ENCODE assay signal across 10 cellular contexts in the genomic region with DNA sequence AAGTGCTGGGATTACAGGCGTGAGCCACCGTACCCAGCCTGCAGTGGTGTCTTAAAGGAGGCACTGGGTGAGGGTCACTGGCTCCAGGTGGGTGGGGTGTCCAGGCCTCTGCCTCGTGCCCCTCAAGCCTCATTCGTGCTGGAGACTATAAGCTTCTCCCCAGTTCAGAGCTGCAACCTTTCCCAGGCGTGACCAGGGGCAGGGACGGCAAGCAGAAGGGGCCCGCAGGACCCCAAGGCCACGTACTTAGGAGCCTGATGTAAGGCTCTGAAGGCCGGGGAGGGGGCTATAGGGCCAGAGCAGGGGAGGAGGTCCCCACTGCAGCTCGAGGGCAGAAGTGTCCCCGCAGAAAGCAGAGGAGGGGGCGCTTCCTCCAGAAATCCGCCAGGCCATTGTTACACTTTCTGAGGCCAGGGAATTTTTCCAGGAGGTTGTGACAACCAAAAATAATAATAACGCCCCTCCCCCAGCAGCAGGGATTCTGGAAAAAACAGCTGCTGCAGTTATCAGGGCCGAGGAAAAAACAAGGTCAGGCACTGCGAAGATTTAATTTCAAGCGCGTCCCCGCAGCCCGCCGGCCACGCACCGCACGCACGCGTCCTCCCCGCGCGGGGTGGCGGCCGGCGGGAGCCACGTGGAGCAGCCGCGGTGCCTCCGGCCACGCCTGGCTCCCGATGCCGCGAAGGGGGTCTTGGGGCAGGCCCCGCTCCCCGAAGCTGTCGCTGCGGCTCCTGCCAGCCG. TPM values are rescaled to one million over a fixed set of nuclear protein-coding genes. Genes with fewer than 3 reads are reported as not detected.
A peak's percentile ranks its signal among the peaks of the same experiment; 100 is the strongest.
DNase-seq lines count a peak whose midpoint lies in the region; ATAC-seq and TF ChIP-seq lines count a peak whose summit lies in the region.
"Had no signal": no experiment of that assay in that cellular context is flagged by ENCODE, and none has a peak within 500 bp of the region (broad histone marks: within the 10 kb centered on the region; RNA-seq: fewer than 3 reads in every experiment).

No MANE protein-coding gene starts in this region.

- H3K27me3 ChIP-seq in liver (ENCODE audit: control insufficient read depth in 4 of 4, insufficient read depth in 4 of 4, low read length in 3 of 4), result no peaks in the 10 kb centered on the region
- no peaks in the 10 kb centered on the region for H3K27me3 ChIP-seq in stomach smooth muscle (ENCODE audit: control insufficient read depth in 1 of 2, insufficient read depth in 2 of 2, low read length in 2 of 2)

- 26% methylated on average over 45 of the region's 45 CpGs for WGBS in liver

- H3K4me3 ChIP-seq in coronary artery, result peak overlapping the region; percentile 89
- H3K4me3 ChIP-seq in liver (ENCODE audit: low read depth in 1 of 3, low read length in 3 of 3), result peak overlapping the region in 1 of 3 donors; percentile 87
- peak overlapping the region; percentile 89 to 94 for H3K4me3 ChIP-seq in stomach smooth muscle (ENCODE audit: low read length in 2 of 2)

- H3K27ac ChIP-seq in coronary artery (peak overlapping the region; percentile 85 to 99), liver (ENCODE audit: low read depth in 1 of 2, low read length in 2 of 2) (peak overlapping the region; percentile 95 to 98), stomach smooth muscle (ENCODE audit: low read length) (peak overlapping the region; percentile 96)

- peaks cover 24 to 56% (median 42%) of the 10 kb centered on the region in 4 donors for H3K4me1 ChIP-seq in liver (ENCODE audit: control insufficient read depth in 4 of 4, insufficient read depth in 4 of 4, low read length in 3 of 4)
- peaks cover 60% of the 10 kb centered on the region for H3K4me1 ChIP-seq in stomach smooth muscle (ENCODE audit: control insufficient read depth, insufficient read depth, low read length)

- H3K9me3 ChIP-seq in liver (ENCODE audit: control insufficient read depth in 4 of 4, low read length in 3 of 4) (no peaks in the 10 kb centered on the region), stomach smooth muscle (ENCODE audit: control insufficient read depth in 2 of 2, low read length in 2 of 2) (no peaks in the 10 kb centered on the region)

- TF ChIP-seq CTCF in coronary artery (IDR thresholded peaks at IDR 0.05) (no peak), liver (IDR thresholded peaks at IDR 0.05; ENCODE audit: low read depth, low read length, missing input control) (no peak)

- ATAC-seq in GM19351 (IDR thresholded peaks at IDR 0.05; ENCODE audit: unreplicated experiment), result no peak
- ATAC-seq in GM21619 (IDR thresholded peaks at IDR 0.05; ENCODE audit: unreplicated experiment), result no peak
- ATAC-seq: activated CD8-positive, alpha-beta T cell treated with anti-CD3 and anti-CD28 coated beads for 36 hours had no signal

- peak overlapping the region in 1 of 2 donors; percentile 54 for H3K9ac ChIP-seq in liver (ENCODE audit: low read depth in 1 of 2, low read length in 2 of 2)
- H3K9ac ChIP-seq in stomach smooth muscle (ENCODE audit: low read length in 2 of 2), result peak overlapping the region; percentile 86 to 91

- TF ChIP-seq RAD21 in liver (IDR thresholded peaks at IDR 0.05), result no peak

- no peaks in the 10 kb centered on the region for H3K36me3 ChIP-seq in liver (ENCODE audit: control insufficient read depth in 4 of 4, insufficient read depth in 3 of 4, low read depth in 1 of 4, low read length in 3 of 4)
- H3K36me3 ChIP-seq in stomach smooth muscle (ENCODE audit: control insufficient read depth in 2 of 2, insufficient read depth in 2 of 2, low read length in 2 of 2), result no peaks in the 10 kb centered on the region

- peak; percentile 36 for DNase-seq in MV-4-11 (lab: John Stamatoyannopoulos, UW)
- DNase-seq in coronary artery (ENCODE audit: low spot score), result no peak
- DNase-seq in EL, result no peak
- DNase-seq in amniotic stem cell (lab: John Stamatoyannopoulos, UW), result no peak
- DNase-seq: activated CD8-positive, alpha-beta T cell treated with anti-CD3 and anti-CD28 coated beads for 36 hours; NCI-H446 treated with DMSO at 0.1 percent for 48 hours had no signal

TF ChIP-seq in liver, 16 proteins besides CTCF, POLR2A, EP300 and RAD21:
- no peak for TF ChIP-seq FOXA1 (IDR thresholded peaks at IDR 0.05)
- TF ChIP-seq TAF1 (conservative IDR thresholded peaks at IDR 0.05), result no peak
- TF ChIP-seq, protein P1, sequence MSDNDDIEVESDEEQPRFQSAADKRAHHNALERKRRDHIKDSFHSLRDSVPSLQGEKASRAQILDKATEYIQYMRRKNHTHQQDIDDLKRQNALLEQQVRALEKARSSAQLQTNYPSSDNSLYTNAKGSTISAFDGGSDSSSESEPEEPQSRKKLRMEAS (IDR thresholded peaks at IDR 0.05), result no peak
- TF ChIP-seq NR2F2 (IDR thresholded peaks at IDR 0.05), result peak; percentile 15
- no peak for TF ChIP-seq HNF4A (conservative IDR thresholded peaks at IDR 0.05)
- peak; percentile 9 for TF ChIP-seq SP1 (IDR thresholded peaks at IDR 0.05)
TF ChIP-seq in liver: peak in this region for 2.

RNA-seq across cellular contexts. Expression of gene SLC38A10, which starts 45.7 kb away (rescaled TPM):
- total RNA-seq in liver, result 100 to 1,000 TPM in 1 of 2 donors, 10 to 100 TPM in 1; 34.2 to 117 TPM
- polyA plus RNA-seq in liver, result 10 to 100 TPM; 29.3 to 75.2 TPM

RNA-seq across cellular contexts. Expression of gene BAHCC1, which starts 54.5 kb away (rescaled TPM):
- total RNA-seq in liver, result 1 to 10 TPM; 3.2 to 3.9 TPM
- 1 to 10 TPM in 1 of 2 donors, under 1 TPM in 1; 0.76 to 1.9 TPM for polyA plus RNA-seq in liver
